8 cellular contexts compared by ENCODE assay signal in the genomic region with DNA sequence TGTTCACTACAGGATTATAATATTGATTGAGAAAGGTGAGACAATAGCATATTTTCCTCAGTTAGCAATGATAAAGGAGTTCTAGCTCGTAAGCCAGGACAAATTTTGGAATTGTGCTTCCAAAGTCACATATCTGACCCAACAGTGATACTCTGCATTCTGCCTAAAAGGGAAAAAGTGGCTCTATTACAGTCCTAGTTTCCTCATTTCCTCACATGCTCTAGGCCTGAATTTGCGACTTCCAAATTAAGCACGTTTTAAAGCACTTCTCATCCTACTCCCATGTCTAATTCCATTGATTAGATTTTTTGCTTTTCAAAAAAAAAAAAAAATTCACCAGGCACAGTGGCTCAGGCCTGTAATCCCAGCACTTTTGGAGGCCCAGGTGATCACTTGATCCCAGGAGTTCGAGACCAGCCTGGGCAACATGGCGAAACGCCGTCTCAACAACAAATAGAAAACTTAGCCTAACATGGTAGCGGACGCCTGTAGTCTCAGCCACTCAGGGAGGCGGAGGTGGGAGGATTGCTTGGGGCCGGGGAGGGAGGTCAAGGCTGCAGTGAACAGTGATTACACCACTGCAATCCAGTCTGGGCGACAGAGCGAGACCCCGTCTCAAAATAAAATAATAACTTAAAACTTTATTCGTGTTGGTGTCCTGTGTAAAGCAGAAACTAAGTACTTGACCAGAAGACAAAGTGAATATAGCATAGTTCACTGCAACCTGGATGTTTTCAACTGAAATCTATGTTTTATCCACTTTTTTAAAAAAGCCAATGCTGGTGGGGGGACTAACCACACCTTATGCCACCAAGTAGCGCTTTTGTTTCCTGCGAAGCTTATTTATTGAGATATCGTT. TPM values are rescaled to one million over a fixed set of nuclear protein-coding genes. Genes with fewer than 3 reads are reported as not detected.
DNase-seq lines count a peak whose midpoint lies in the region; ATAC-seq, FAIRE-seq and TF ChIP-seq lines count a peak whose summit lies in the region.

No MANE protein-coding gene starts in this region.

- peak overlapping the region; percentile 98 for H3K27ac Mint-ChIP-seq in stimulated activated naive B cell treated with anti-CD40 and anti-IgM and Interleukin-4, amounts not matched to agents 10 μg/mL and 1 μg/mL and 100 μg/mL, for 72 hours

- no peak for TF ChIP-seq POLR2A in A549 (IDR thresholded peaks at IDR 0.05; ENCODE audit: low read length)

- H3K4me3 ChIP-seq in A549: peak overlapping the region; percentile 77
- peak overlapping the region; percentile 76 for H3K4me3 ChIP-seq in GM12864 (ENCODE audit: low read depth, low read length)
- H3K4me3 ChIP-seq in iPS DF 6.9 (ENCODE audit: low read length): peak overlapping the region; percentile 78; the same call in 1 of the 2 replicates

- H3K27me3 Mint-ChIP-seq in stimulated activated naive B cell treated with anti-CD40 and anti-IgM and Interleukin-4, amounts not matched to agents 10 μg/mL and 1 μg/mL and 100 μg/mL, for 72 hours: no peaks in the 10 kb centered on the region

- FAIRE-seq in A549 (lab: Jason Lieb, UNC): no peak

- DNase-seq in A549 (ENCODE audit: low read depth in 1 of 2, low spot score in 1 of 2) (peak in 1 of 2 experiments; percentile 56), GM12864 (ENCODE audit: low read depth) (no peak), iPS DF 6.9 (ENCODE audit: low read depth, low spot score) (no peak), GM20000 (ENCODE audit: low spot score) (no peak), AG08396 (ENCODE audit: low spot score) (no peak)
- DNase-seq in stimulated activated naive B cell treated with anti-CD40 and anti-IgM and Interleukin-4, amounts not matched to agents 10 μg/mL and 1 μg/mL and 100 μg/mL, for 72 hours: no peak

- H3K27ac ChIP-seq in A549 (peak overlapping the region; percentile 90 to 98), VCaP (peak overlapping the region; percentile 98), iPS DF 6.9 (ENCODE audit: low read length) (no peak overlapping the region)

- peak overlapping the region; percentile 94 for H3K4me3 Mint-ChIP-seq in stimulated activated naive B cell treated with anti-CD40 and anti-IgM and Interleukin-4, amounts not matched to agents 10 μg/mL and 1 μg/mL and 100 μg/mL, for 72 hours

- CTCF ChIA-PET in A549 (lab: Yijun Ruan, JAX): interaction anchor here (3.2 to 4.2 kb wide), 2 partner anchors 12 to 404 kb away, joined by 14 to 87 read pairs; partner anchors contain the start of gene SNRPD1

- TF ChIP-seq EP300 in A549 (IDR thresholded peaks at IDR 0.05): no peak

- H3K36me3 ChIP-seq in iPS DF 6.9 (ENCODE audit: control insufficient read depth, insufficient read depth, low read length): no peaks in the 10 kb centered on the region

- peaks cover 0 to 8% of the 10 kb centered on the region in 2 donors for H3K36me3 Mint-ChIP-seq in stimulated activated naive B cell treated with anti-CD40 and anti-IgM and Interleukin-4, amounts not matched to agents 10 μg/mL and 1 μg/mL and 100 μg/mL, for 72 hours

- ATAC-seq in A549 (no peak), GM21737 (IDR thresholded peaks at IDR 0.05; ENCODE audit: unreplicated experiment) (no peak)
- ATAC-seq in stimulated activated naive B cell treated with anti-CD40 and anti-IgM and Interleukin-4, amounts not matched to agents 10 μg/mL and 1 μg/mL and 100 μg/mL, for 72 hours (replicated peaks): no peak

- POLR2A ChIA-PET in A549 (lab: Yijun Ruan, JAX): interaction anchor here (2.4 to 2.5 kb wide), 3 partner anchors 13 to 142 kb away, joined by 9 to 20 read pairs (median 16); partner anchors contain the start of genes ABHD3, MIB1 and SNRPD1

- H3K9me3 ChIP-seq in A549 (no peaks in the 10 kb centered on the region), iPS DF 6.9 (ENCODE audit: control insufficient read depth, insufficient read depth, low read length) (no peaks in the 10 kb centered on the region)

- H3K4me1 ChIP-seq in A549 (peaks cover 8% of the 10 kb centered on the region; the same call in 1 of the 3 replicates), iPS DF 6.9 (ENCODE audit: control insufficient read depth, insufficient read depth, low read length) (no peaks in the 10 kb centered on the region; the same call in 1 of the 2 replicates)

- TF ChIP-seq RAD21 in A549 (conservative IDR thresholded peaks at IDR 0.05 in 1 of 2, IDR thresholded peaks at IDR 0.05 in 1 of 2): no peak

- WGBS in A549 (ENCODE audit: missing lambda C conversion rate): 17% methylated on average over 18 of the region's 18 CpGs
- WGBS in iPS DF 6.9 (ENCODE audit: insufficient coverage, insufficient read length): no CpG with 5 or more reads among the region's 18 CpGs

- TF ChIP-seq CTCF in A549 (IDR thresholded peaks at IDR 0.05) (no peak), GM12864 (IDR thresholded peaks at IDR 0.05; ENCODE audit: low read depth, low read length, missing control alignments) (no peak), VCaP (conservative IDR thresholded peaks at IDR 0.05) (no peak), GM20000 (IDR thresholded peaks at IDR 0.05; ENCODE audit: extremely low read depth, missing control alignments) (no peak)

- H3K4me2 ChIP-seq in A549: peak overlapping the region; percentile 86

- H3K9me3 Mint-ChIP-seq in stimulated activated naive B cell treated with anti-CD40 and anti-IgM and Interleukin-4, amounts not matched to agents 10 μg/mL and 1 μg/mL and 100 μg/mL, for 72 hours: no peaks in the 10 kb centered on the region

- H3K4me1 Mint-ChIP-seq in stimulated activated naive B cell treated with anti-CD40 and anti-IgM and Interleukin-4, amounts not matched to agents 10 μg/mL and 1 μg/mL and 100 μg/mL, for 72 hours: peaks cover 20 to 48% of the 10 kb centered on the region in 2 donors

- no peaks in the 10 kb centered on the region for H3K27me3 ChIP-seq in iPS DF 6.9 (ENCODE audit: control insufficient read depth, insufficient read depth, low read length)

TF ChIP-seq in A549, 52 proteins besides CTCF, POLR2A, EP300 and RAD21:
- no peak for TF ChIP-seq KDM1A (IDR thresholded peaks at IDR 0.05; ENCODE audit: low read depth)
- TF ChIP-seq EHF (CRISPR knock-in tag; IDR thresholded peaks at IDR 0.05): no peak
- no peak for TF ChIP-seq PHF8 (IDR thresholded peaks at IDR 0.05; ENCODE audit: borderline replicate concordance, low read depth)
- TF ChIP-seq RARB (CRISPR knock-in tag; IDR thresholded peaks at IDR 0.05): no peak
- TF ChIP-seq, protein P1, sequence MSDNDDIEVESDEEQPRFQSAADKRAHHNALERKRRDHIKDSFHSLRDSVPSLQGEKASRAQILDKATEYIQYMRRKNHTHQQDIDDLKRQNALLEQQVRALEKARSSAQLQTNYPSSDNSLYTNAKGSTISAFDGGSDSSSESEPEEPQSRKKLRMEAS (IDR thresholded peaks at IDR 0.05): 0 out of 2 replicates have a peak, but pooled peaks have one; percentile 22

RNA-seq across cellular contexts. Expression of gene ESCO1, which starts 1.5 kb away (rescaled TPM):
- polyA plus RNA-seq in A549 (2011; rRNA removed) (9.1 and 13.2 TPM in 2 replicates), A549 (2017; fragmentation: RNase III; extraction: RNeasy Plus Mini Kit Qiagen cat#74134 plus additional on column Dnase treatment) (7.2 to 7.9 TPM (median 7.7 TPM) in 3 replicates)
- 1.4 and 1.7 TPM in 2 replicates for polyA plus RNA-seq in A549 (2012; cell fraction: cytosol; rRNA removed)
- 2.6 and 3.4 TPM in 2 replicates for polyA plus RNA-seq in A549 (2012; cell fraction: nucleus; rRNA removed)
- polyA minus RNA-seq in A549 (2011; rRNA and poly(A)+ RNA removed): 3.2 and 3.3 TPM in 2 replicates

RNA-seq across cellular contexts. Expression of gene SNRPD1, which starts 13.2 kb away (rescaled TPM):
- polyA plus RNA-seq in A549 (2011; rRNA removed): 49.3 and 139 TPM in 2 replicates
- 17.5 and 30.1 TPM in 2 replicates for polyA plus RNA-seq in A549 (2012; cell fraction: cytosol; rRNA removed)
- polyA plus RNA-seq in A549 (2012; cell fraction: nucleus; rRNA removed): 3.2 and 8.6 TPM in 2 replicates
- 356 to 402 TPM (median 378 TPM) in 3 replicates for polyA plus RNA-seq in A549 (2017; fragmentation: RNase III; extraction: RNeasy Plus Mini Kit Qiagen cat#74134 plus additional on column Dnase treatment)
- 14.7 and 27.8 TPM in 2 replicates for polyA minus RNA-seq in A549 (2011; rRNA and poly(A)+ RNA removed)
